1 cellular context compared by ENCODE assay signal in genomic region chr14:70332015-70332414, GRCh38.
TF ChIP-seq lines count a peak whose summit lies in the region.

No MANE protein-coding gene starts in this region.

TF ChIP-seq in HepG2, 621 proteins besides CTCF, POLR2A, EP300 and RAD21 (continued from another document):
- TF ChIP-seq SNAPC4 (CRISPR knock-in tag; IDR thresholded peaks at IDR 0.05): no peak
- TF ChIP-seq HNRNPK (IDR thresholded peaks at IDR 0.05; ENCODE audit: low read depth, low read length, poor library complexity, severe bottlenecking): no peak
- no peak for TF ChIP-seq MATR3 (CRISPR knock-in tag; IDR thresholded peaks at IDR 0.05)
- TF ChIP-seq GPBP1L1 (CRISPR knock-in tag; IDR thresholded peaks at IDR 0.05): no peak
- TF ChIP-seq SIX1 (CRISPR knock-in tag; IDR thresholded peaks at IDR 0.05; ENCODE audit: borderline replicate concordance): no peak
- no peak for TF ChIP-seq HMG20B (CRISPR knock-in tag; conservative IDR thresholded peaks at IDR 0.05)
- TF ChIP-seq BATF2 (CRISPR knock-in tag; IDR thresholded peaks at IDR 0.05): no peak
- no peak for TF ChIP-seq SCMH1 (CRISPR knock-in tag; IDR thresholded peaks at IDR 0.05; ENCODE audit: borderline replicate concordance)
